10 cellular contexts compared by ENCODE assay signal in genomic region chr2:121478358-121478995, GRCh38. TPM values are rescaled to one million over a fixed set of nuclear protein-coding genes. Genes with fewer than 3 reads are reported as not detected.
"Had no signal": no experiment of that assay in that cellular context is flagged by ENCODE, and none has a peak within 500 bp of the region (broad histone marks: within the 10 kb centered on the region; RNA-seq: fewer than 3 reads in every experiment).

No MANE protein-coding gene starts in this region.

RNA-seq across cellular contexts. Expression of gene RNU4ATAC, which starts 52.2 kb away (rescaled TPM):
- total RNA-seq: activated CD4-positive, alpha-beta memory T cell treated with anti-CD3 and anti-CD28 coated beads, Interleukin-2, amount 10 ng/mL, durations not matched to agents 7 days and 5 days; activated CD8-positive, alpha-beta memory T cell treated with anti-CD3 and anti-CD28 coated beads, Interleukin-2, amount 10 ng/mL, durations not matched to agents 7 days and 5 days; activated naive CD8-positive, alpha-beta T cell treated with anti-CD3 and anti-CD28 coated beads for 36 hours; activated T-cell treated with anti-CD3 and anti-CD28 coated beads, Interleukin-2, amount 50 U/mL, for 72 hours; activated T-helper 17 cell treated with anti-CD3 and anti-CD28 coated beads, Interleukin-2, amount 50 U/mL, for 72 hours; aorta; breast epithelium; chondrocyte; T-helper 1 cell treated with Interleukin-12 subunit alpha and Interleukin-12 subunit beta and Interleukin-4 antibody, amounts not matched to agents 30 ng/mL and 1 ng/mL, for 36 hours; T-helper 2 cell treated with Interferon-gamma antibody and Interleukin-4, amounts not matched to agents 100 ng/mL and 5 ng/mL, for 36 hours had no signal
- polyA plus RNA-seq: aorta had no signal
